In genomic region chr20:46991850-46992639, GRCh38 we compare ENCODE assay signal across 30 cellular contexts.
A peak's percentile ranks its signal among the peaks of the same experiment; 100 is the strongest.
DNase-seq lines count a peak whose midpoint lies in the region; ATAC-seq and TF ChIP-seq lines count a peak whose summit lies in the region.
"Had no signal": no experiment of that assay in that cellular context is flagged by ENCODE, and none has a peak within 500 bp of the region (broad histone marks: within the 10 kb centered on the region; RNA-seq: fewer than 3 reads in every experiment).

No MANE protein-coding gene starts in this region.

- intact Hi-C loops in activated CD4-positive, alpha-beta memory T cell treated with anti-CD3 and anti-CD28 coated beads for 36 hours (cut with micrococcal nuclease) = loop anchor here (10.0 kb wide), 1 partner anchor 203 kb away; no protein-coding TSS in a partner anchor
- intact Hi-C loops in Calu3 (cut with micrococcal nuclease; ENCODE audit: unreplicated experiment) = no loop called here
- intact Hi-C loops in activated T-helper 1 cell treated with anti-CD3 and anti-CD28 coated beads, Interleukin-12 subunit alpha, Interleukin-12 subunit beta, Interleukin-2, Interleukin-4 antibody, amounts not matched to agents 30 ng/mL and 10 ng/mL and 1 ng/mL, durations not matched to agents 14 hours and 24 hours and 36 hours (cut with micrococcal nuclease) = loop anchor here (5.0 to 10.0 kb wide), 3 partner anchors 305 to 623 kb away; partner anchors contain the start of genes OCSTAMP and TP53RK

- peaks cover 19% of the 10 kb centered on the region for H4K20me1 ChIP-seq in neural progenitor cell (ENCODE audit: low read depth)
- no peaks in the 10 kb centered on the region for H4K20me1 ChIP-seq in smooth muscle cell (ENCODE audit: low read depth)

- WGBS in smooth muscle cell (ENCODE audit: low lambda C conversion rate) = 73% methylated on average over 7 of the region's 12 CpGs

- no peaks in the 10 kb centered on the region for H3K27me3 Mint-ChIP-seq in activated CD4-positive, alpha-beta memory T cell treated with anti-CD3 and anti-CD28 coated beads, Interleukin-2, amount 10 ng/mL, durations not matched to agents 7 days and 5 days
- H3K27me3 Mint-ChIP-seq in activated CD4-positive, alpha-beta memory T cell treated with anti-CD3 and anti-CD28 coated beads for 36 hours = peaks cover 16% of the 10 kb centered on the region
- H3K27me3 Mint-ChIP-seq in Calu3 (ENCODE audit: unreplicated experiment) = no peaks in the 10 kb centered on the region
- no peaks in the 10 kb centered on the region for H3K27me3 Mint-ChIP-seq in activated T-helper 1 cell treated with anti-CD3 and anti-CD28 coated beads, Interleukin-12 subunit alpha, Interleukin-12 subunit beta, Interleukin-2, Interleukin-4 antibody, amounts not matched to agents 30 ng/mL and 10 ng/mL and 1 ng/mL, durations not matched to agents 14 hours and 24 hours and 36 hours (ENCODE audit: insufficient read depth)
- H3K27me3 Mint-ChIP-seq in neural progenitor cell (ENCODE audit: insufficient read depth, low read depth) = peaks cover 24% of the 10 kb centered on the region

- H3K36me3 Mint-ChIP-seq in activated CD4-positive, alpha-beta memory T cell treated with anti-CD3 and anti-CD28 coated beads, Interleukin-2, amount 10 ng/mL, durations not matched to agents 7 days and 5 days (ENCODE audit: low read depth) = peaks cover 7% of the 10 kb centered on the region
- no peaks in the 10 kb centered on the region for H3K36me3 Mint-ChIP-seq in activated CD4-positive, alpha-beta memory T cell treated with anti-CD3 and anti-CD28 coated beads for 36 hours
- H3K36me3 Mint-ChIP-seq in Calu3 (ENCODE audit: insufficient read depth, unreplicated experiment) (peaks cover 8% of the 10 kb centered on the region), neural progenitor cell (no peaks in the 10 kb centered on the region)
- peaks cover 8% of the 10 kb centered on the region for H3K36me3 Mint-ChIP-seq in activated T-helper 1 cell treated with anti-CD3 and anti-CD28 coated beads, Interleukin-12 subunit alpha, Interleukin-12 subunit beta, Interleukin-2, Interleukin-4 antibody, amounts not matched to agents 30 ng/mL and 10 ng/mL and 1 ng/mL, durations not matched to agents 14 hours and 24 hours and 36 hours (ENCODE audit: low read depth)
- H3K36me3 Mint-ChIP-seq: CD8-positive, alpha-beta memory T cell; naive thymus-derived CD8-positive, alpha-beta T cell had no signal

- H3K79me2 ChIP-seq in neural progenitor cell (ENCODE audit: low read depth) (no peaks in the 10 kb centered on the region), smooth muscle cell (ENCODE audit: low read depth) (no peaks in the 10 kb centered on the region)

- no peak overlapping the region for H2AFZ ChIP-seq in neural progenitor cell (replicated peaks)
- no peak overlapping the region for H2AFZ ChIP-seq in smooth muscle cell (ENCODE audit: low read depth)

- ATAC-seq in HG02970 (IDR thresholded peaks at IDR 0.05; ENCODE audit: low FRiP score, unreplicated experiment) = no peak
- ATAC-seq: A549; HCT116; heart right ventricle; lower lobe of right lung; naive thymus-derived CD8-positive, alpha-beta T cell had no signal

- H3K9me3 ChIP-seq in neural progenitor cell (ENCODE audit: low read depth) = no peaks in the 10 kb centered on the region
- no peaks in the 10 kb centered on the region for H3K9me3 ChIP-seq in smooth muscle cell (replicated peaks; ENCODE audit: low read depth)
- H3K9me3 ChIP-seq: A549, heart right ventricle, lower lobe of right lung, MG63, SK-N-SH, upper lobe of left lung had no signal

- H3K4me3 ChIP-seq in neural progenitor cell (no peak overlapping the region), smooth muscle cell (no peak overlapping the region)
- H3K4me3 ChIP-seq: A549, heart right ventricle, lower lobe of right lung, MG63, skin epidermis, upper lobe of left lung had no signal

- POLR2A ChIA-PET in activated CD4-positive, alpha-beta memory T cell treated with anti-CD3 and anti-CD28 coated beads, Interleukin-2, amount 10 ng/mL, durations not matched to agents 7 days and 5 days (lab: Charles Lee) = interaction anchor here (0.6 to 1.6 kb wide), 3 partner anchors 12 to 353 kb away, joined by 4 read pairs; no protein-coding TSS in a partner anchor
- POLR2A ChIA-PET in activated CD4-positive, alpha-beta memory T cell treated with anti-CD3 and anti-CD28 coated beads for 36 hours (lab: Charles Lee) = no interaction called here

- BruUV-seq in Calu3 (replicated peaks; lab: Mats Ljungman, UMichigan) = no TSS peak

- peaks cover 69% of the 10 kb centered on the region for H3F3A ChIP-seq in neural progenitor cell (ENCODE audit: low read depth)
- no peaks in the 10 kb centered on the region for H3F3A ChIP-seq in smooth muscle cell (ENCODE audit: low read depth)

- TF ChIP-seq CTCF in Calu3 (IDR thresholded peaks at IDR 0.05; ENCODE audit: unreplicated experiment) (no peak), neural progenitor cell (IDR thresholded peaks at IDR 0.05) (no peak), smooth muscle cell (IDR thresholded peaks at IDR 0.05; ENCODE audit: borderline replicate concordance, insufficient read depth, poor library complexity, severe bottlenecking) (no peak)

- H3K4me1 ChIP-seq in neural progenitor cell (peaks cover 44% of the 10 kb centered on the region), smooth muscle cell (ENCODE audit: low read depth) (peaks cover 21% of the 10 kb centered on the region)
- H3K4me1 ChIP-seq: heart right ventricle, lower lobe of right lung, upper lobe of left lung had no signal

- no peak for DNase-seq in activated CD4-positive, alpha-beta memory T cell treated with anti-CD3 and anti-CD28 coated beads, Interleukin-2, amount 10 ng/mL, durations not matched to agents 7 days and 5 days
- DNase-seq in activated CD4-positive, alpha-beta memory T cell treated with anti-CD3 and anti-CD28 coated beads for 36 hours = no peak
- DNase-seq in Calu3 (no peak), neural progenitor cell (ENCODE audit: low spot score) (no peak), nucleus accumbens (lab: John Stamatoyannopoulos, UW) (no peak), smooth muscle cell (lab: John Stamatoyannopoulos, UW; ENCODE audit: unreplicated experiment) (no peak)
- no peak for DNase-seq in activated T-helper 1 cell treated with anti-CD3 and anti-CD28 coated beads, Interleukin-12 subunit alpha, Interleukin-12 subunit beta, Interleukin-2, Interleukin-4 antibody, amounts not matched to agents 30 ng/mL and 10 ng/mL and 1 ng/mL, durations not matched to agents 14 hours and 24 hours and 36 hours (ENCODE audit: low spot score)
- DNase-seq: activated CD4-positive, alpha-beta T cell treated with anti-CD3 and anti-CD28 coated beads, Interleukin-2, amount 50 U/mL, for 48 hours; activated gamma-delta T cell treated with Interleukin-2 at 50 U/mL for 16 hours; CD8-positive, alpha-beta memory T cell; effector CD4-positive, alpha-beta T cell; erythroblast; foreskin fibroblast; GF-D8; heart right ventricle; KBM-7; lower lobe of right lung; MG63; naive thymus-derived CD8-positive, alpha-beta T cell; NCI-H2081 treated with DMSO at 0.1 percent for 48 hours; NCI-H446; SK-N-SH; stimulated activated CD4-positive, alpha-beta T cell treated with anti-CD3 and anti-CD28 coated beads, Interleukin-1b, Interleukin-23, amount 100 ng/mL, for 48 hours; stimulated activated CD8-positive, alpha-beta memory T cell treated with anti-CD3 and anti-CD28 coated beads, Interleukin-4, amount 100 ng/mL, for 48 hours; T-helper 9 cell; upper lobe of left lung had no signal

- H3K27ac ChIP-seq in neural progenitor cell (no peak overlapping the region), smooth muscle cell (ENCODE audit: low read depth) (no peak overlapping the region)
- H3K27ac ChIP-seq: A549, heart right ventricle, lower lobe of right lung, upper lobe of left lung had no signal

- H3K4me2 ChIP-seq in neural progenitor cell (peak overlapping the region; percentile 14), smooth muscle cell (no peak overlapping the region)
- H3K4me2 ChIP-seq: A549, SK-N-SH had no signal

- CTCF ChIA-PET in activated CD4-positive, alpha-beta memory T cell treated with anti-CD3 and anti-CD28 coated beads, Interleukin-2, amount 10 ng/mL, durations not matched to agents 7 days and 5 days (lab: Charles Lee) = no interaction called here
- CTCF ChIA-PET in activated CD4-positive, alpha-beta memory T cell treated with anti-CD3 and anti-CD28 coated beads for 36 hours (lab: Charles Lee) = no interaction called here
- CTCF ChIA-PET in Calu3 (lab: Charles Lee) = no interaction called here

- H3K27ac Mint-ChIP-seq in activated CD4-positive, alpha-beta memory T cell treated with anti-CD3 and anti-CD28 coated beads, Interleukin-2, amount 10 ng/mL, durations not matched to agents 7 days and 5 days = peak overlapping the region; percentile 79
- no peak overlapping the region for H3K27ac Mint-ChIP-seq in activated CD4-positive, alpha-beta memory T cell treated with anti-CD3 and anti-CD28 coated beads for 36 hours
- H3K27ac Mint-ChIP-seq in Calu3 (ENCODE audit: unreplicated experiment) (peak overlapping the region; percentile 91), neural progenitor cell (peak overlapping the region; percentile 4)
- peak overlapping the region; percentile 37 for H3K27ac Mint-ChIP-seq in activated T-helper 1 cell treated with anti-CD3 and anti-CD28 coated beads, Interleukin-12 subunit alpha, Interleukin-12 subunit beta, Interleukin-2, Interleukin-4 antibody, amounts not matched to agents 30 ng/mL and 10 ng/mL and 1 ng/mL, durations not matched to agents 14 hours and 24 hours and 36 hours
- H3K27ac Mint-ChIP-seq: CD8-positive, alpha-beta memory T cell; naive thymus-derived CD8-positive, alpha-beta T cell had no signal

- no peak overlapping the region for H3K4me3 Mint-ChIP-seq in activated CD4-positive, alpha-beta memory T cell treated with anti-CD3 and anti-CD28 coated beads, Interleukin-2, amount 10 ng/mL, durations not matched to agents 7 days and 5 days
- no peak overlapping the region for H3K4me3 Mint-ChIP-seq in activated CD4-positive, alpha-beta memory T cell treated with anti-CD3 and anti-CD28 coated beads for 36 hours
- H3K4me3 Mint-ChIP-seq in Calu3 (ENCODE audit: low read depth, unreplicated experiment) = no peak overlapping the region
- H3K4me3 Mint-ChIP-seq in activated T-helper 1 cell treated with anti-CD3 and anti-CD28 coated beads, Interleukin-12 subunit alpha, Interleukin-12 subunit beta, Interleukin-2, Interleukin-4 antibody, amounts not matched to agents 30 ng/mL and 10 ng/mL and 1 ng/mL, durations not matched to agents 14 hours and 24 hours and 36 hours = peak overlapping the region; percentile 1
- H3K4me3 Mint-ChIP-seq in neural progenitor cell = no peak overlapping the region
- H3K4me3 Mint-ChIP-seq: CD8-positive, alpha-beta memory T cell; naive thymus-derived CD8-positive, alpha-beta T cell had no signal

- H3K4me1 Mint-ChIP-seq in activated CD4-positive, alpha-beta memory T cell treated with anti-CD3 and anti-CD28 coated beads, Interleukin-2, amount 10 ng/mL, durations not matched to agents 7 days and 5 days = peaks cover 78% of the 10 kb centered on the region
- H3K4me1 Mint-ChIP-seq in activated CD4-positive, alpha-beta memory T cell treated with anti-CD3 and anti-CD28 coated beads for 36 hours (ENCODE audit: low read depth) = peaks cover 35% of the 10 kb centered on the region
- H3K4me1 Mint-ChIP-seq in Calu3 (ENCODE audit: low read depth, unreplicated experiment) (peaks cover 62% of the 10 kb centered on the region), neural progenitor cell (peaks cover 29% of the 10 kb centered on the region)
- H3K4me1 Mint-ChIP-seq in activated T-helper 1 cell treated with anti-CD3 and anti-CD28 coated beads, Interleukin-12 subunit alpha, Interleukin-12 subunit beta, Interleukin-2, Interleukin-4 antibody, amounts not matched to agents 30 ng/mL and 10 ng/mL and 1 ng/mL, durations not matched to agents 14 hours and 24 hours and 36 hours (ENCODE audit: low read depth) = peaks cover 70% of the 10 kb centered on the region

- H3K27me3 ChIP-seq in neural progenitor cell (peaks cover 40% of the 10 kb centered on the region), smooth muscle cell (ENCODE audit: low read depth) (no peaks in the 10 kb centered on the region)
- H3K27me3 ChIP-seq: MG63, upper lobe of left lung had no signal

- peaks cover 4% of the 10 kb centered on the region for H3K9me3 Mint-ChIP-seq in activated CD4-positive, alpha-beta memory T cell treated with anti-CD3 and anti-CD28 coated beads, Interleukin-2, amount 10 ng/mL, durations not matched to agents 7 days and 5 days
- H3K9me3 Mint-ChIP-seq in activated CD4-positive, alpha-beta memory T cell treated with anti-CD3 and anti-CD28 coated beads for 36 hours = no peaks in the 10 kb centered on the region
- no peaks in the 10 kb centered on the region for H3K9me3 Mint-ChIP-seq in Calu3 (ENCODE audit: low read depth, unreplicated experiment)
- no peaks in the 10 kb centered on the region for H3K9me3 Mint-ChIP-seq in activated T-helper 1 cell treated with anti-CD3 and anti-CD28 coated beads, Interleukin-12 subunit alpha, Interleukin-12 subunit beta, Interleukin-2, Interleukin-4 antibody, amounts not matched to agents 30 ng/mL and 10 ng/mL and 1 ng/mL, durations not matched to agents 14 hours and 24 hours and 36 hours
- peaks cover 3% of the 10 kb centered on the region for H3K9me3 Mint-ChIP-seq in neural progenitor cell
- H3K9me3 Mint-ChIP-seq: CD8-positive, alpha-beta memory T cell had no signal

- no peaks in the 10 kb centered on the region for H3K36me3 ChIP-seq in neural progenitor cell
- H3K36me3 ChIP-seq in smooth muscle cell (ENCODE audit: low read depth) = no peaks in the 10 kb centered on the region
- H3K36me3 ChIP-seq: heart right ventricle, lower lobe of right lung, upper lobe of left lung had no signal

- H3K9ac ChIP-seq in neural progenitor cell = no peak overlapping the region
- H3K9ac ChIP-seq in smooth muscle cell (ENCODE audit: low read depth) = no peak overlapping the region
- H3K9ac ChIP-seq: SK-N-SH had no signal
